ENCODE assay signal across 3 cellular contexts in the genomic region with DNA sequence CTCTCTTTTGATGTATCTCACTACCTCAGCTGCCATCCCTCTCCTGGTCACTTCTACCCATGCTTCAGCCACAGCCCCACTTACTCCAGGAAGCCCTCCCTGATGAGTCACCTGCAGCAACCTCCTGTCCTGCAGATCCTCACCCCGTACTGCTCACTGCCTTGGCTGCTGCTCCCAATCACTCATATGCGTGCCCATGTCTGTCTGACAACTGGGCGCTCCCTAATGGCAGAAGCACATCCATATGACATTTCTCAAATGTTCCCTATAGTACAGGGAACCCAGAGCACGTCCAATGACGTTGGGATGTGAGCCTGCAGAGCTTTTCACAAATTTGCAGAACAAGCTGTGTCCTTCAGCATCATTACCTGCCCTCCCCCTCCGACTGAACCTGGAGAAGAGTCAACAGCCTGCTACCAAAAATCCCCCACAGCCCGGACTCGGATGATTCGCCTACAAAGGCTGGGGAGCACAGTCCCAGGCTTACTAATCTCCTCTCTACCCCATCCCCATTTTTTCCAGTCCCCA.
TF ChIP-seq lines count a peak whose summit lies in the region.

No MANE protein-coding gene starts in this region.

TF ChIP-seq in SK-N-SH treated with all-trans-retinoic acid at 6 μM for 48 hours, 23 proteins besides CTCF, POLR2A, EP300 and RAD21:
- TF ChIP-seq GLIS3 (CRISPR knock-in tag; IDR thresholded peaks at IDR 0.05), result no peak
- 0 out of 2 replicates have a peak, but pooled peaks have one; percentile 49 for TF ChIP-seq ZFP3 (CRISPR knock-in tag; IDR thresholded peaks at IDR 0.05)
- no peak for TF ChIP-seq ZC3H10 (CRISPR knock-in tag; IDR thresholded peaks at IDR 0.05)
- no peak for TF ChIP-seq OSR1 (CRISPR knock-in tag; IDR thresholded peaks at IDR 0.05)

TF ChIP-seq in SK-N-SH, 30 proteins besides CTCF, POLR2A, EP300 and RAD21:
- TF ChIP-seq SIN3A (IDR thresholded peaks at IDR 0.05; ENCODE audit: borderline replicate concordance, low read depth, low read length) (no peak), RXRA (IDR thresholded peaks at IDR 0.05; ENCODE audit: borderline replicate concordance, low read depth) (no peak), RCOR1 (IDR thresholded peaks at IDR 0.05; ENCODE audit: low read length) (no peak), FOXM1 (IDR thresholded peaks at IDR 0.05; ENCODE audit: low read depth) (no peak), GABPA (IDR thresholded peaks at IDR 0.05; ENCODE audit: low read depth) (no peak), NRF1 (IDR thresholded peaks at IDR 0.05; ENCODE audit: low read depth, low read length) (no peak), FOSL2 (IDR thresholded peaks at IDR 0.05; ENCODE audit: borderline replicate concordance, low read depth) (no peak)
- TF ChIP-seq, protein P1, sequence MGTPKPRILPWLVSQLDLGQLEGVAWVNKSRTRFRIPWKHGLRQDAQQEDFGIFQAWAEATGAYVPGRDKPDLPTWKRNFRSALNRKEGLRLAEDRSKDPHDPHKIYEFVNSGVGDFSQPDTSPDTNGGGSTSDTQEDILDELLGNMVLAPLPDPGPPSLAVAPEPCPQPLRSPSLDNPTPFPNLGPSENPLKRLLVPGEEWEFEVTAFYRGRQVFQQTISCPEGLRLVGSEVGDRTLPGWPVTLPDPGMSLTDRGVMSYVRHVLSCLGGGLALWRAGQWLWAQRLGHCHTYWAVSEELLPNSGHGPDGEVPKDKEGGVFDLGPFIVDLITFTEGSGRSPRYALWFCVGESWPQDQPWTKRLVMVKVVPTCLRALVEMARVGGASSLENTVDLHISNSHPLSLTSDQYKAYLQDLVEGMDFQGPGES (IDR thresholded peaks at IDR 0.05; ENCODE audit: low read depth, low read length), result no peak
- TF ChIP-seq, protein P2, sequence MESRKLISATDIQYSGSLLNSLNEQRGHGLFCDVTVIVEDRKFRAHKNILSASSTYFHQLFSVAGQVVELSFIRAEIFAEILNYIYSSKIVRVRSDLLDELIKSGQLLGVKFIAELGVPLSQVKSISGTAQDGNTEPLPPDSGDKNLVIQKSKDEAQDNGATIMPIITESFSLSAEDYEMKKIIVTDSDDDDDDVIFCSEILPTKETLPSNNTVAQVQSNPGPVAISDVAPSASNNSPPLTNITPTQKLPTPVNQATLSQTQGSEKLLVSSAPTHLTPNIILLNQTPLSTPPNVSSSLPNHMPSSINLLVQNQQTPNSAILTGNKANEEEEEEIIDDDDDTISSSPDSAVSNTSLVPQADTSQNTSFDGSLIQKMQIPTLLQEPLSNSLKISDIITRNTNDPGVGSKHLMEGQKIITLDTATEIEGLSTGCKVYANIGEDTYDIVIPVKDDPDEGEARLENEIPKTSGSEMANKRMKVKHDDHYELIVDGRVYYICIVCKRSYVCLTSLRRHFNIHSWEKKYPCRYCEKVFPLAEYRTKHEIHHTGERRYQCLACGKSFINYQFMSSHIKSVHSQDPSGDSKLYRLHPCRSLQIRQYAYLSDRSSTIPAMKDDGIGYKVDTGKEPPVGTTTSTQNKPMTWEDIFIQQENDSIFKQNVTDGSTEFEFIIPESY (IDR thresholded peaks at IDR 0.05; ENCODE audit: borderline replicate concordance, low read depth), result no peak
- TF ChIP-seq, protein P3, sequence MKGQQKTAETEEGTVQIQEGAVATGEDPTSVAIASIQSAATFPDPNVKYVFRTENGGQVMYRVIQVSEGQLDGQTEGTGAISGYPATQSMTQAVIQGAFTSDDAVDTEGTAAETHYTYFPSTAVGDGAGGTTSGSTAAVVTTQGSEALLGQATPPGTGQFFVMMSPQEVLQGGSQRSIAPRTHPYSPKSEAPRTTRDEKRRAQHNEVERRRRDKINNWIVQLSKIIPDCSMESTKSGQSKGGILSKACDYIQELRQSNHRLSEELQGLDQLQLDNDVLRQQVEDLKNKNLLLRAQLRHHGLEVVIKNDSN (IDR thresholded peaks at IDR 0.05; ENCODE audit: borderline replicate concordance, low read depth), result no peak
- TF ChIP-seq, protein P4, sequence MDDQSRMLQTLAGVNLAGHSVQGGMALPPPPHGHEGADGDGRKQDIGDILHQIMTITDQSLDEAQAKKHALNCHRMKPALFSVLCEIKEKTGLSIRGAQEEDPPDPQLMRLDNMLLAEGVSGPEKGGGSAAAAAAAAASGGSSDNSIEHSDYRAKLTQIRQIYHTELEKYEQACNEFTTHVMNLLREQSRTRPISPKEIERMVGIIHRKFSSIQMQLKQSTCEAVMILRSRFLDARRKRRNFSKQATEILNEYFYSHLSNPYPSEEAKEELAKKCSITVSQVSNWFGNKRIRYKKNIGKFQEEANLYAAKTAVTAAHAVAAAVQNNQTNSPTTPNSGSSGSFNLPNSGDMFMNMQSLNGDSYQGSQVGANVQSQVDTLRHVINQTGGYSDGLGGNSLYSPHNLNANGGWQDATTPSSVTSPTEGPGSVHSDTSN (IDR thresholded peaks at IDR 0.05), result no peak
TF ChIP-seq in SK-N-SH: peak in this region for 0.

TF ChIP-seq in HepG2, 621 proteins besides CTCF, POLR2A, EP300 and RAD21 (continued from another document):
- TF ChIP-seq, protein P5, sequence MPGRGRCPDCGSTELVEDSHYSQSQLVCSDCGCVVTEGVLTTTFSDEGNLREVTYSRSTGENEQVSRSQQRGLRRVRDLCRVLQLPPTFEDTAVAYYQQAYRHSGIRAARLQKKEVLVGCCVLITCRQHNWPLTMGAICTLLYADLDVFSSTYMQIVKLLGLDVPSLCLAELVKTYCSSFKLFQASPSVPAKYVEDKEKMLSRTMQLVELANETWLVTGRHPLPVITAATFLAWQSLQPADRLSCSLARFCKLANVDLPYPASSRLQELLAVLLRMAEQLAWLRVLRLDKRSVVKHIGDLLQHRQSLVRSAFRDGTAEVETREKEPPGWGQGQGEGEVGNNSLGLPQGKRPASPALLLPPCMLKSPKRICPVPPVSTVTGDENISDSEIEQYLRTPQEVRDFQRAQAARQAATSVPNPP (CRISPR knock-in tag; IDR thresholded peaks at IDR 0.05), result no peak
- no peak for TF ChIP-seq SIN3B (IDR thresholded peaks at IDR 0.05; ENCODE audit: low read length)
- no peak for TF ChIP-seq KDM3A (CRISPR knock-in tag; IDR thresholded peaks at IDR 0.05; ENCODE audit: low read depth)
- TF ChIP-seq SNAI1 (CRISPR knock-in tag; IDR thresholded peaks at IDR 0.05; ENCODE audit: borderline replicate concordance), result no peak
- TF ChIP-seq, protein P6, sequence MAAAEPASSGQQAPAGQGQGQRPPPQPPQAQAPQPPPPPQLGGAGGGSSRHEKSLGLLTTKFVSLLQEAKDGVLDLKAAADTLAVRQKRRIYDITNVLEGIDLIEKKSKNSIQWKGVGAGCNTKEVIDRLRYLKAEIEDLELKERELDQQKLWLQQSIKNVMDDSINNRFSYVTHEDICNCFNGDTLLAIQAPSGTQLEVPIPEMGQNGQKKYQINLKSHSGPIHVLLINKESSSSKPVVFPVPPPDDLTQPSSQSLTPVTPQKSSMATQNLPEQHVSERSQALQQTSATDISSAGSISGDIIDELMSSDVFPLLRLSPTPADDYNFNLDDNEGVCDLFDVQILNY (CRISPR knock-in tag; conservative IDR thresholded peaks at IDR 0.05), result no peak
- no peak for TF ChIP-seq POLR2AphosphoS5 (IDR thresholded peaks at IDR 0.05; ENCODE audit: low read depth, low read length)
- no peak for TF ChIP-seq SRY (CRISPR knock-in tag; IDR thresholded peaks at IDR 0.05)
- TF ChIP-seq SIN3A (IDR thresholded peaks at IDR 0.05; ENCODE audit: borderline replicate concordance, low read depth, low read length), result no peak
- TF ChIP-seq ZZZ3 (CRISPR knock-in tag; IDR thresholded peaks at IDR 0.05; ENCODE audit: borderline replicate concordance), result no peak
- no peak for TF ChIP-seq ZNF383 (CRISPR knock-in tag; IDR thresholded peaks at IDR 0.05; ENCODE audit: borderline replicate concordance)
- TF ChIP-seq, protein P7, sequence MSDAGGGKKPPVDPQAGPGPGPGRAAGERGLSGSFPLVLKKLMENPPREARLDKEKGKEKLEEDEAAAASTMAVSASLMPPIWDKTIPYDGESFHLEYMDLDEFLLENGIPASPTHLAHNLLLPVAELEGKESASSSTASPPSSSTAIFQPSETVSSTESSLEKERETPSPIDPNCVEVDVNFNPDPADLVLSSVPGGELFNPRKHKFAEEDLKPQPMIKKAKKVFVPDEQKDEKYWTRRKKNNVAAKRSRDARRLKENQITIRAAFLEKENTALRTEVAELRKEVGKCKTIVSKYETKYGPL (CRISPR knock-in tag; IDR thresholded peaks at IDR 0.05), result no peak
- no peak for TF ChIP-seq ZNF781 (CRISPR knock-in tag; IDR thresholded peaks at IDR 0.05; ENCODE audit: borderline replicate concordance, not compliant biosample characterization)
- no peak for TF ChIP-seq ZNF446 (CRISPR knock-in tag; IDR thresholded peaks at IDR 0.05)
- no peak for TF ChIP-seq STAG1 (CRISPR knock-in tag; IDR thresholded peaks at IDR 0.05)
- no peak for TF ChIP-seq KLF9 (CRISPR knock-in tag; IDR thresholded peaks at IDR 0.05; ENCODE audit: low read depth)
- no peak for TF ChIP-seq ZNF333 (CRISPR knock-in tag; IDR thresholded peaks at IDR 0.05; ENCODE audit: borderline replicate concordance)
